In genomic region chr17:67132366-67132765, GRCh38 we compare ENCODE assay signal across 25 cellular contexts.
DNase-seq lines count a peak whose midpoint lies in the region; ATAC-seq and TF ChIP-seq lines count a peak whose summit lies in the region.
"Had no signal": no experiment of that assay in that cellular context is flagged by ENCODE, and none has a peak within 500 bp of the region (broad histone marks: within the 10 kb centered on the region; RNA-seq: fewer than 3 reads in every experiment).

No MANE protein-coding gene starts in this region.

- H3K9me3 Mint-ChIP-seq in activated CD4-positive, alpha-beta T cell treated with anti-CD3 and anti-CD28 coated beads, Interleukin-2, amount 10 ng/mL, durations not matched to agents 24 days and 14 days: no peaks in the 10 kb centered on the region
- H3K9me3 Mint-ChIP-seq: CD4-positive, CD25-positive, alpha-beta regulatory T cell; HFFc6; T-helper 1 cell treated with Interleukin-12 subunit alpha and Interleukin-12 subunit beta and Interleukin-4 antibody, amounts not matched to agents 30 μg/mL and 1 μg/mL, for 36 hours had no signal

- whole genome bisulfite sequencing in esophagus squamous epithelium, 2 donors: 56 to 88% methylated on average over 1 of the region's 1 CpG

- no peak for ATAC-seq in GM18498 (IDR thresholded peaks at IDR 0.05; ENCODE audit: unreplicated experiment)
- ATAC-seq: foreskin keratinocyte, Right ventricle myocardium inferior had no signal

- peaks cover 17% of the 10 kb centered on the region for H3K4me1 ChIP-seq in SJCRH30
- no peaks in the 10 kb centered on the region for H3K4me1 ChIP-seq in esophagus squamous epithelium
- H3K4me1 ChIP-seq: foreskin keratinocyte, sigmoid colon, tibial artery had no signal

- no peaks in the 10 kb centered on the region for H3K27me3 Mint-ChIP-seq in activated CD4-positive, alpha-beta T cell treated with anti-CD3 and anti-CD28 coated beads, Interleukin-2, amount 10 ng/mL, durations not matched to agents 24 days and 14 days
- H3K27me3 Mint-ChIP-seq: CD4-positive, CD25-positive, alpha-beta regulatory T cell had no signal

- TF ChIP-seq CTCF in esophagus squamous epithelium (IDR thresholded peaks at IDR 0.05): no peak

- H3K9me3 ChIP-seq in SJCRH30 (replicated peaks) (no peaks in the 10 kb centered on the region), esophagus squamous epithelium (no peaks in the 10 kb centered on the region)
- H3K9me3 ChIP-seq: adrenal gland, sigmoid colon, tibial artery had no signal

- H3K27ac ChIP-seq in SJCRH30: no peak overlapping the region; the same call in 1 of the 2 replicates
- H3K27ac ChIP-seq in esophagus squamous epithelium: no peak overlapping the region
- H3K27ac ChIP-seq: adrenal gland, dorsolateral prefrontal cortex, epithelial cell of prostate, foreskin keratinocyte, sigmoid colon, tibial artery had no signal

- H3K27me3 ChIP-seq in SJCRH30: no peaks in the 10 kb centered on the region
- H3K27me3 ChIP-seq in esophagus squamous epithelium: no peaks in the 10 kb centered on the region
- H3K27me3 ChIP-seq: adrenal gland, dorsolateral prefrontal cortex, foreskin keratinocyte, sigmoid colon, tibial artery had no signal

- DNase-seq in DMS53 (lab: John Stamatoyannopoulos, UW) (peak; percentile 62), M059J (ENCODE audit: low read depth) (peak; percentile 7), NCI-H2081 treated with DMSO at 0.1 percent for 48 hours (lab: John Stamatoyannopoulos, UW) (peak; percentile 55), SJCRH30 (peak; percentile 42 to 81), esophagus squamous epithelium (lab: John Stamatoyannopoulos, UW) (no peak)
- DNase-seq in stimulated activated CD4-positive, alpha-beta T cell treated with anti-CD3 and anti-CD28 coated beads, Interleukin-4, amount 100 ng/mL, for 4 hours: no peak
- no peak for DNase-seq in activated CD4-positive, alpha-beta T cell treated with anti-CD3 and anti-CD28 coated beads, Interleukin-2, amount 10 ng/mL, durations not matched to agents 24 days and 14 days
- DNase-seq: activated gamma-delta T cell; adrenal gland; caudate nucleus; CD4-positive, CD25-positive, alpha-beta regulatory T cell; DMS79 treated with DMSO at 0.1 percent for 48 hours; dorsolateral prefrontal cortex; foreskin keratinocyte; HFFc6; hypothalamus; Kasumi-1; NCI-H2227 treated with DMSO at 0.1 percent for 48 hours; sigmoid colon; stimulated activated naive CD4-positive, alpha-beta T cell treated with Interleukin-2 at 50 U/mL for 16 hours; tibial artery had no signal

- H3K4me1 Mint-ChIP-seq in activated CD4-positive, alpha-beta T cell treated with anti-CD3 and anti-CD28 coated beads, Interleukin-2, amount 10 ng/mL, durations not matched to agents 24 days and 14 days: peaks cover 4% of the 10 kb centered on the region

- H3K36me3 ChIP-seq in SJCRH30: peaks cover 24% of the 10 kb centered on the region
- H3K36me3 ChIP-seq in esophagus squamous epithelium: peaks cover 0 to 68% (median 0%) of the 10 kb centered on the region in 3 donors

- H3K36me3 Mint-ChIP-seq in activated CD4-positive, alpha-beta T cell treated with anti-CD3 and anti-CD28 coated beads, Interleukin-2, amount 10 ng/mL, durations not matched to agents 24 days and 14 days (ENCODE audit: low read depth): peaks cover 38% of the 10 kb centered on the region

- no peak for TF ChIP-seq POLR2A in esophagus squamous epithelium (IDR thresholded peaks at IDR 0.05)

- H3K27ac Mint-ChIP-seq in activated CD4-positive, alpha-beta T cell treated with anti-CD3 and anti-CD28 coated beads, Interleukin-2, amount 10 ng/mL, durations not matched to agents 24 days and 14 days: no peak overlapping the region
- H3K27ac Mint-ChIP-seq: HFFc6; T-helper 1 cell treated with Interleukin-12 subunit alpha and Interleukin-12 subunit beta and Interleukin-4 antibody, amounts not matched to agents 30 μg/mL and 1 μg/mL, for 36 hours had no signal

- intact Hi-C loops in esophagus squamous epithelium (cut with DNase I): no loop called here
- intact Hi-C loops in activated CD4-positive, alpha-beta T cell treated with anti-CD3 and anti-CD28 coated beads, Interleukin-2, amount 10 ng/mL, durations not matched to agents 24 days and 14 days (cut with micrococcal nuclease): loop anchor here (10.0 kb wide), 1 partner anchor 112 kb away; the partner anchor contains the start of gene HELZ

- no peak overlapping the region for H3K4me3 Mint-ChIP-seq in activated CD4-positive, alpha-beta T cell treated with anti-CD3 and anti-CD28 coated beads, Interleukin-2, amount 10 ng/mL, durations not matched to agents 24 days and 14 days
- H3K4me3 Mint-ChIP-seq: CD4-positive, CD25-positive, alpha-beta regulatory T cell; HFFc6; T-helper 1 cell treated with Interleukin-12 subunit alpha and Interleukin-12 subunit beta and Interleukin-4 antibody, amounts not matched to agents 30 μg/mL and 1 μg/mL, for 36 hours had no signal

- no peak overlapping the region for H3K4me3 ChIP-seq in SJCRH30
- H3K4me3 ChIP-seq in esophagus squamous epithelium: no peak overlapping the region
- H3K4me3 ChIP-seq: adrenal gland, dorsolateral prefrontal cortex, sigmoid colon, tibial artery had no signal

Comparison
In these comparisons a context has a peak if more than half of its experiments do, and no peak if none do; other contexts are left out.
1. DNase-seq: peak in DMS53 (single experiment), M059J (single experiment), NCI-H2081 treated with DMSO at 0.1 percent for 48 hours (single experiment) and SJCRH30 (2 of 2); none in stimulated activated CD4-positive, alpha-beta T cell treated with anti-CD3 and anti-CD28 coated beads, Interleukin-4, amount 100 ng/mL, for 4 hours (0 of 2), esophagus squamous epithelium (single experiment) and activated CD4-positive, alpha-beta T cell treated with anti-CD3 and anti-CD28 coated beads, Interleukin-2, amount 10 ng/mL, durations not matched to agents 24 days and 14 days (single experiment).